ENCODE assay signal across 5 cellular contexts in the genomic region with DNA sequence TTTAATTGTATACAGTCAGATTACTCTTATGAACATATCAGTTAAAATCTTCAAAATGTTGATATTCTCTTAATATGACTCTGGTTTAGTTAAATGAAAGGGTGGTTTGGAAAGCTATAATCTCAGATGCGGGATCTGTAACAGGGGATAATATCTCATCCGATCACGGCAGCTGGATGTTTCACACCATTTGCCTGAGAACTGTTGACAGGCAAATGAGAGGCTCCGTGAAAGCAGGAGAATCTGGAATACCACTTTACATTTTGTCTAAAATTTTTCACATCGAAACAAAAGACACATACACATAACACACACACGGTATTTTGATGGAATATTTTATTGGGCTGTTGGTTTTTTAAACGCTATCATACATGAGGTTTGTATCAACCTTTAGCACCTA.
"Had no signal": no experiment of that assay in that cellular context is flagged by ENCODE, and none has a peak within 500 bp of the region (broad histone marks: within the 10 kb centered on the region; RNA-seq: fewer than 3 reads in every experiment).

No MANE protein-coding gene starts in this region.

- DNase-seq: IMR-90, KBM-7, KG1 had no signal

- H3K27ac ChIP-seq: HL-60 had no signal

- H3K4me3 ChIP-seq: K562 had no signal
